8 cellular contexts compared by ENCODE assay signal in the genomic region with DNA sequence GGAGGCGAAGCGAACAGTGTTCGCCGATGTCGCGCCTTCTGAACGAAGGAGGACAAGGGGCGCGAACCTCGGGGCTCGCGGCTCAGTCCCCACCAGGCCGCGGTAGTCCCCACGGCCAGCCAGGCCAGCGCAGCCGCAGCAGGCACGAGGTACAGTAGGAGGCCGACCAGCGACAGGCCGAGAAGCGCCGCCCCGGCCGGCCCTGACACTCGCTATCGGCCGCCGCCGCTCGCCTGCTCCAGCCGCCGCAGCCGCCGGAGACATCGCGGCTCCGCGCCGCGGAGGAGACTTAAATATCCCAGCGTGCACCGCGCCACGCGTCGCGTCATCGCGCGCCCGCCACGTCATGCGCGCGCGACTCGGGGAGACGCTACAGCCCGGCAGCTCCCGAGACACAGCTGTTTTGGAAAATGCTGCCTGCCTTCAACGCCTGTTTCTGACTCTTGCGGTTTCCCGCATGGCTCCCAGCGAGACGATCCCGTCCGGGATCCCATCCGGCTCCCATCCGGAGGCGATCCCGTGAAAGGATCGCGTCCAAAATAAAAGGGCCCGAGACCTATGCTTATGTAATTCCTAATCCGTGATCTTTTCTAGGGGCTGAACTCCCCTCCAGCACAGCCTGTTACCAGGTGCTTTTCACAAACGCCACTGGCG. TPM values are rescaled to one million over a fixed set of nuclear protein-coding genes. Genes with fewer than 3 reads are reported as not detected.
DNase-seq lines count a peak whose midpoint lies in the region; ATAC-seq and TF ChIP-seq lines count a peak whose summit lies in the region.
"Not testable (repeated sequence)": the region's sequence is repeated elsewhere in the genome, so short reads cannot be mapped to it uniquely, and the experiment has no call there.

A gene (minus strand): TSS at position 291 of the 654 bp plus-strand sequence. CDS start 1,215 bp downstream, outside the sequence.

- not testable (repeated sequence) for TF ChIP-seq EP300 in stomach (IDR thresholded peaks at IDR 0.05)

- not testable (repeated sequence) for H3K27me3 ChIP-seq in adipocyte (replicated peaks; ENCODE audit: control insufficient read depth, insufficient read depth, low read length); stomach

- 0 to 1% (median 0%) methylated on average over 12 to 39 of the region's 78 CpGs; no CpG with 5 or more reads in 1 of the 5 donors for WGBS in stomach, 5 donors

- not testable (repeated sequence) for H3K4me1 Mint-ChIP-seq in natural killer cell treated with Interleukin-12 subunit alpha and Interleukin-12 subunit beta and Interleukin-15 and Interleukin-18, amount 100 ng/mL, for 72 hours (ENCODE audit: low read depth in 2 of 2)

- intact Hi-C loops in stomach (cut with DNase I; ENCODE audit: low total_unique reads), result not testable (repeated sequence)

- not testable (repeated sequence) for H3K4me1 ChIP-seq in adipocyte (ENCODE audit: control insufficient read depth, insufficient read depth, low read length)
- peaks cover 0 to 15% (median 3%) of the 10 kb centered on the region in 4 donors for H3K4me1 ChIP-seq in stomach

- peak within 1 kb of the TSS; percentile 87 for H3K4me3 Mint-ChIP-seq in natural killer cell treated with Interleukin-12 subunit alpha and Interleukin-12 subunit beta and Interleukin-15 and Interleukin-18, amount 100 ng/mL, for 72 hours

- ATAC-seq in GM21825 (IDR thresholded peaks at IDR 0.05; ENCODE audit: unreplicated experiment), result peak; percentile 78
- ATAC-seq in natural killer cell treated with Interleukin-12 subunit alpha and Interleukin-12 subunit beta and Interleukin-15 and Interleukin-18, amount 100 ng/mL, for 72 hours, result peak; percentile 97

- not testable (repeated sequence) for H3K36me3 ChIP-seq in adipocyte (ENCODE audit: control insufficient read depth, insufficient read depth, low read length, severe bottlenecking)
- H3K36me3 ChIP-seq in stomach, result peaks cover 0 to 16% (median 4%) of the 10 kb centered on the region in 4 donors

- H3K9ac ChIP-seq in adipocyte (ENCODE audit: low read length), result peak within 1 kb of the TSS; percentile 90

- H3K36me3 Mint-ChIP-seq in natural killer cell treated with Interleukin-12 subunit alpha and Interleukin-12 subunit beta and Interleukin-15 and Interleukin-18, amount 100 ng/mL, for 72 hours, result not testable (repeated sequence)

- peak within 1 kb of the TSS; percentile 82 for H3K4me3 ChIP-seq in adipocyte (ENCODE audit: low read length)
- H3K4me3 ChIP-seq in stomach, result peak within 1 kb of the TSS; percentile 47 to 58 (median 54)

- not testable (repeated sequence) for H3K9me3 ChIP-seq in adipocyte (ENCODE audit: control insufficient read depth, low read length); stomach

- peak; percentile 3 for DNase-seq in GM04504 (ENCODE audit: low read depth)
- DNase-seq in HT1080 (ENCODE audit: low read depth), result peak; percentile 30
- peak in 3 of 5 donors; percentile 26 to 38 (median 28) for DNase-seq in T-helper 1 cell
- DNase-seq in adipocyte (ENCODE audit: low read depth), result peak; percentile 36
- DNase-seq in globus pallidus (ENCODE audit: low spot score), result peak; percentile 14
- DNase-seq in natural killer cell treated with Interleukin-12 subunit alpha and Interleukin-12 subunit beta and Interleukin-15 and Interleukin-18, amount 100 ng/mL, for 72 hours (ENCODE audit: low spot score), result not testable (repeated sequence)
- DNase-seq in stomach, result peak; percentile 30

- not testable (repeated sequence) for H3K9me3 Mint-ChIP-seq in natural killer cell treated with Interleukin-12 subunit alpha and Interleukin-12 subunit beta and Interleukin-15 and Interleukin-18, amount 100 ng/mL, for 72 hours

- peak within 1 kb of the TSS; percentile 73 to 91 for H3K27ac Mint-ChIP-seq in natural killer cell treated with Interleukin-12 subunit alpha and Interleukin-12 subunit beta and Interleukin-15 and Interleukin-18, amount 100 ng/mL, for 72 hours

- not testable (repeated sequence) for TF ChIP-seq POLR2A in stomach (IDR thresholded peaks at IDR 0.05)

- H3K27me3 Mint-ChIP-seq in natural killer cell treated with Interleukin-12 subunit alpha and Interleukin-12 subunit beta and Interleukin-15 and Interleukin-18, amount 100 ng/mL, for 72 hours, result not testable (repeated sequence)

- H3K27ac ChIP-seq in stomach, result peak within 1 kb of the TSS; percentile 85 to 97 (median 89)

- not testable (repeated sequence) for TF ChIP-seq CTCF in stomach (IDR thresholded peaks at IDR 0.05)

RNA-seq across cellular contexts. Expression of the gene that starts here (rescaled TPM):
- 7.7 and 14.2 TPM in 2 replicates for total RNA-seq in HT1080 (2014; rRNA removed; shearing (Covaris generic))
- polyA plus RNA-seq in HT1080 (2015; cell fraction: cytosol; rRNA removed), result 11.5 and 15.4 TPM in 2 replicates
- 4.1 and 5.4 TPM in 2 replicates for polyA plus RNA-seq in HT1080 (2015; cell fraction: nucleus; rRNA removed)
- total RNA-seq in natural killer cell treated with Interleukin-12 subunit alpha and Interleukin-12 subunit beta and Interleukin-15 and Interleukin-18, amount 100 ng/mL, for 72 hours, result 10 to 100 TPM; 12.9 to 14.9 TPM
- total RNA-seq in stomach, result 10 to 100 TPM in 2 of 5 donors, 1 to 10 TPM in 1, not detected in 2; 1.1 to 18.1 (median 11.9) TPM
- 10 to 100 TPM in 2 of 3 donors, 1 to 10 TPM in 1; 5.0 to 16.1 (median 15.6) TPM for polyA plus RNA-seq in stomach
